In the genomic region with DNA sequence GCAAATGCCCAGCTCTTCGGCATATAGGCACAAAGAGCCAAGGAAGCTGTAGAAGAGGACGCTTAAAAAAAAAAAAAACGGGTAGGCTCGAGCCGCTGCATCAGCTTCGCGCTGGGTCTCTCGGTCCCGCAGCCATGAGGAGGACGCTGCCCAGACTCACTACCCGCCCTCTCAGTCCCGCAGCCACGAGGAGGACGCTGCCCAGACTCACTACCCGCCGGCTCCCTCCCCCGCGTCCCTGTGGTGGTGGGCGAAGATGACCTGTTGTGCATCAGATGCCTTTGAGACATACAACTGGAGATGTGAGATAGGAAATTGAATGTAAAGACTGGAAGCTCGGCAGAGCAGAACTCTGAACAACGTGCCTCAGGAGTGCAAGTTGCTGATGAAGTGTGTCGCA, we compare ENCODE assay signal across 26 cellular contexts. TPM values are rescaled to one million over a fixed set of nuclear protein-coding genes. Genes with fewer than 3 reads are reported as not detected.
DNase-seq lines count a peak whose midpoint lies in the region; ATAC-seq, FAIRE-seq and TF ChIP-seq lines count a peak whose summit lies in the region.
"Had no signal": no experiment of that assay in that cellular context is flagged by ENCODE, and none has a peak within 500 bp of the region (broad histone marks: within the 10 kb centered on the region; RNA-seq: fewer than 3 reads in every experiment).

No MANE protein-coding gene starts in this region.

- POLR2A ChIA-PET in A549 (lab: Yijun Ruan, JAX) = interaction anchor here (0.7 to 1.4 kb wide), 2 partner anchors 11 to 18 kb away, joined by 4 to 6 read pairs; a partner anchor contains a TSS

- no peaks in the 10 kb centered on the region for H3K9me3 Mint-ChIP-seq in nephron
- H3K9me3 Mint-ChIP-seq: CD14-positive monocyte had no signal

- TF ChIP-seq EP300 in A549 (IDR thresholded peaks at IDR 0.05) = no peak

- no peak for TF ChIP-seq POLR2A in A549 (IDR thresholded peaks at IDR 0.05; ENCODE audit: low read length)

- DNase-seq in A549 (ENCODE audit: low read depth in 1 of 2, low spot score in 1 of 2) (no peak), hepatocyte (ENCODE audit: low spot score) (no peak), T-helper 17 cell (no peak), cortex of kidney (lab: John Stamatoyannopoulos, UW) (no peak), activated gamma-delta T cell (lab: John Stamatoyannopoulos, UW) (no peak)
- DNase-seq: 8988T; EL; HCEC 1CT; IMR-90; NCI-H1092 treated with DMSO at 0.1 percent for 48 hours; NCI-H1436 treated with DMSO at 0.1 percent for 48 hours; NCI-H1930; NCI-H2227 treated with DMSO at 0.1 percent for 48 hours; NCI-H510A; NCI-H774; NK-92 treated with Interleukin-12 subunit alpha and Interleukin-12 subunit beta, amount 100 ng/mL, for 24 hours; SIG-M5 had no signal

- no peak for FAIRE-seq in A549 (lab: Jason Lieb, UNC)

- no peak for TF ChIP-seq RAD21 in A549 (conservative IDR thresholded peaks at IDR 0.05 in 1 of 2, IDR thresholded peaks at IDR 0.05 in 1 of 2)

- H3K4me1 ChIP-seq in A549 (peaks cover 60% of the 10 kb centered on the region), HUES6 (ENCODE audit: control insufficient read depth, insufficient read depth, low read length) (peaks cover 28% of the 10 kb centered on the region), hepatocyte (ENCODE audit: insufficient read depth) (peaks cover 18% of the 10 kb centered on the region)

- ATAC-seq in A549 = no peak
- no peak for ATAC-seq in T-helper 17 cell
- no peak for ATAC-seq in HG03432 (IDR thresholded peaks at IDR 0.05; ENCODE audit: unreplicated experiment)
- ATAC-seq: SK-N-SH treated with all-trans-retinoic acid at 6 μM for 48 hours had no signal

- H3K27ac Mint-ChIP-seq in nephron (peak overlapping the region in 2 of 3 experiments; percentile 9 to 82), T-helper 17 cell (no peak overlapping the region)
- H3K27ac Mint-ChIP-seq: B cell had no signal

- H3K36me3 ChIP-seq in HUES6 (ENCODE audit: control insufficient read depth, insufficient read depth, low read length) = peaks cover 17% of the 10 kb centered on the region
- H3K36me3 ChIP-seq in hepatocyte (replicated peaks; ENCODE audit: insufficient read depth, low read depth) = peaks cover 3% of the 10 kb centered on the region

- no peaks in the 10 kb centered on the region for H3K9me2 ChIP-seq in hepatocyte (replicated peaks; ENCODE audit: insufficient read depth)

- H3K4me3 ChIP-seq in A549 = no peak overlapping the region
- no peak overlapping the region for H3K4me3 ChIP-seq in HUES6 (ENCODE audit: low read depth, low read length)
- H3K4me3 ChIP-seq in hepatocyte = no peak overlapping the region

- H3K27ac ChIP-seq in A549 (peak overlapping the region; percentile 84 to 91; a peak in 4 of 6 replicates), HUES6 (ENCODE audit: low read depth, low read length) (peak overlapping the region; percentile 89; the same call in 1 of the 2 replicates), hepatocyte (peak overlapping the region; percentile 93)
- H3K27ac ChIP-seq: HL-60, KMS-11, RWPE1 had no signal

- H3K36me3 Mint-ChIP-seq in nephron (ENCODE audit: low read depth) (peaks cover 7% of the 10 kb centered on the region), T-helper 17 cell (ENCODE audit: low read depth) (no peaks in the 10 kb centered on the region)

- TF ChIP-seq CTCF in A549 (IDR thresholded peaks at IDR 0.05) (no peak), hepatocyte (IDR thresholded peaks at IDR 0.05; ENCODE audit: poor library complexity) (no peak), nephron (IDR thresholded peaks at IDR 0.05; ENCODE audit: unreplicated experiment in 3 of 3) (no peak)

- H4K20me1 ChIP-seq in hepatocyte (ENCODE audit: insufficient read depth, poor library complexity, severe bottlenecking) = no peaks in the 10 kb centered on the region

- H3K4me1 Mint-ChIP-seq in nephron (peaks cover 8% of the 10 kb centered on the region), T-helper 17 cell (no peaks in the 10 kb centered on the region)
- H3K4me1 Mint-ChIP-seq: B cell had no signal

- H3K9me3 ChIP-seq in A549 = no peaks in the 10 kb centered on the region
- H3K9me3 ChIP-seq in HUES6 (ENCODE audit: control insufficient read depth, insufficient read depth, low read depth, low read length) = no peaks in the 10 kb centered on the region
- no peaks in the 10 kb centered on the region for H3K9me3 ChIP-seq in hepatocyte (ENCODE audit: low read depth)
- H3K9me3 ChIP-seq in T-helper 17 cell (ENCODE audit: control insufficient read depth, low read length, poor library complexity, severe bottlenecking) = no peaks in the 10 kb centered on the region

- WGBS in A549 (ENCODE audit: missing lambda C conversion rate) = 88% methylated on average over 22 of the region's 22 CpGs
- WGBS in hepatocyte (ENCODE audit: low lambda C conversion rate, missing lambda C conversion rate) = 78% methylated on average over 22 of the region's 22 CpGs

- H3K27me3 ChIP-seq in HUES6 (ENCODE audit: control insufficient read depth, insufficient read depth, low read length) = no peaks in the 10 kb centered on the region
- H3K27me3 ChIP-seq in hepatocyte = no peaks in the 10 kb centered on the region

- H3K4me2 ChIP-seq in A549 (no peak overlapping the region), hepatocyte (no peak overlapping the region)
- H3K4me2 ChIP-seq: KMS-11 had no signal

- no peaks in the 10 kb centered on the region for H3K27me3 Mint-ChIP-seq in nephron (ENCODE audit: low read depth)
- no peaks in the 10 kb centered on the region for H3K27me3 Mint-ChIP-seq in T-helper 17 cell
- H3K27me3 Mint-ChIP-seq: B cell had no signal

- CTCF ChIA-PET in A549 (lab: Yijun Ruan, JAX) = interaction anchor here (0.6 to 17.9 kb wide), 5 partner anchors 6 to 1049 kb away, joined by 3 to 399 read pairs (median 4); a partner anchor contains a TSS

- no peak overlapping the region for H3K4me3 Mint-ChIP-seq in nephron
- H3K4me3 Mint-ChIP-seq in T-helper 17 cell = no peak overlapping the region
- H3K4me3 Mint-ChIP-seq: B cell, CD14-positive monocyte had no signal

- no peak overlapping the region for H3K9ac ChIP-seq in HUES6 (ENCODE audit: low read length)
- H3K9ac ChIP-seq: KMS-11 had no signal

- no peak overlapping the region for H2AFZ ChIP-seq in hepatocyte

- H3K79me2 ChIP-seq in hepatocyte = no peaks in the 10 kb centered on the region

TF ChIP-seq in A549, 52 proteins besides CTCF, POLR2A, EP300 and RAD21:
- TF ChIP-seq TP53 (CRISPR knock-in tag; IDR thresholded peaks at IDR 0.05) (no peak), NR3C1 (IDR thresholded peaks at IDR 0.05) (no peak), JUNB (IDR thresholded peaks at IDR 0.05) (no peak)
- TF ChIP-seq, protein P1, sequence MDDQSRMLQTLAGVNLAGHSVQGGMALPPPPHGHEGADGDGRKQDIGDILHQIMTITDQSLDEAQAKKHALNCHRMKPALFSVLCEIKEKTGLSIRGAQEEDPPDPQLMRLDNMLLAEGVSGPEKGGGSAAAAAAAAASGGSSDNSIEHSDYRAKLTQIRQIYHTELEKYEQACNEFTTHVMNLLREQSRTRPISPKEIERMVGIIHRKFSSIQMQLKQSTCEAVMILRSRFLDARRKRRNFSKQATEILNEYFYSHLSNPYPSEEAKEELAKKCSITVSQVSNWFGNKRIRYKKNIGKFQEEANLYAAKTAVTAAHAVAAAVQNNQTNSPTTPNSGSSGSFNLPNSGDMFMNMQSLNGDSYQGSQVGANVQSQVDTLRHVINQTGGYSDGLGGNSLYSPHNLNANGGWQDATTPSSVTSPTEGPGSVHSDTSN (IDR thresholded peaks at IDR 0.05) = no peak

RNA-seq across cellular contexts. Expression of a gene that starts 11.4 kb away (rescaled TPM):
- 15.3 and 16.8 TPM in 2 replicates for polyA plus RNA-seq in A549 (2011; rRNA removed)
- 42.8 and 51.9 TPM in 2 replicates for polyA plus RNA-seq in A549 (2012; cell fraction: cytosol; rRNA removed)
- 44.4 and 50.4 TPM in 2 replicates for polyA plus RNA-seq in A549 (2012; cell fraction: nucleus; rRNA removed)
- polyA plus RNA-seq in A549 (2017; fragmentation: RNase III; extraction: RNeasy Plus Mini Kit Qiagen cat#74134 plus additional on column Dnase treatment) = 20.8 to 22.1 TPM (median 21.8 TPM) in 3 replicates
- 8.9 and 9.8 TPM in 2 replicates for polyA minus RNA-seq in A549 (2011; rRNA and poly(A)+ RNA removed)
- total RNA-seq in hepatocyte = 10.8 and 14.1 TPM in 2 replicates
- polyA plus RNA-seq in hepatocyte = 11.0 and 13.8 TPM in 2 replicates
- 1 to 10 TPM; 6.7 to 8.7 TPM for total RNA-seq in T-helper 17 cell

RNA-seq across cellular contexts. Expression of a gene that starts 17.2 kb away (rescaled TPM):
- 1,913 and 2,511 TPM in 2 replicates for polyA plus RNA-seq in A549 (2011; rRNA removed)
- 2,740 and 2,946 TPM in 2 replicates for polyA plus RNA-seq in A549 (2012; cell fraction: cytosol; rRNA removed)
- 1,813 and 1,843 TPM in 2 replicates for polyA plus RNA-seq in A549 (2012; cell fraction: nucleus; rRNA removed)
- polyA plus RNA-seq in A549 (2017; fragmentation: RNase III; extraction: RNeasy Plus Mini Kit Qiagen cat#74134 plus additional on column Dnase treatment) = 1,221 to 1,293 TPM (median 1,253 TPM) in 3 replicates
- polyA minus RNA-seq in A549 (2011; rRNA and poly(A)+ RNA removed) = 2,693 and 3,241 TPM in 2 replicates
- total RNA-seq in hepatocyte = 571 and 614 TPM in 2 replicates
- 891 and 918 TPM in 2 replicates for polyA plus RNA-seq in hepatocyte
- 100 to 1,000 TPM; 140 to 144 TPM for total RNA-seq in T-helper 17 cell

RNA-seq across cellular contexts. Expression of a gene that starts 20.1 kb away (rescaled TPM):
- polyA plus RNA-seq in A549 (2011; rRNA removed) (33.3 and 40.4 TPM in 2 replicates), A549 (2017; fragmentation: RNase III; extraction: RNeasy Plus Mini Kit Qiagen cat#74134 plus additional on column Dnase treatment) (17.2 to 19.1 TPM (median 19.1 TPM) in 3 replicates), hepatocyte (9.9 and 12.9 TPM in 2 replicates)
- polyA plus RNA-seq in A549 (2012; cell fraction: cytosol; rRNA removed) = 19.4 and 20.2 TPM in 2 replicates
- polyA plus RNA-seq in A549 (2012; cell fraction: nucleus; rRNA removed) = 11.1 and 15.2 TPM in 2 replicates
- polyA minus RNA-seq in A549 (2011; rRNA and poly(A)+ RNA removed) = 16.6 and 22.1 TPM in 2 replicates
- total RNA-seq in hepatocyte (8.2 and 9.3 TPM in 2 replicates), T-helper 17 cell (10 to 100 TPM in 1 of 2 donors, 1 to 10 TPM in 1; 7.3 to 13.4 TPM)

RNA-seq across cellular contexts. Expression of a gene that starts 29.8 kb away (rescaled TPM):
- 26.2 and 45.1 TPM in 2 replicates for polyA plus RNA-seq in A549 (2011; rRNA removed)
- polyA plus RNA-seq in A549 (2012; cell fraction: cytosol; rRNA removed) = 38.3 and 43.1 TPM in 2 replicates
- 103 and 139 TPM in 2 replicates for polyA plus RNA-seq in A549 (2012; cell fraction: nucleus; rRNA removed)
- polyA plus RNA-seq in A549 (2017; fragmentation: RNase III; extraction: RNeasy Plus Mini Kit Qiagen cat#74134 plus additional on column Dnase treatment) = 31.0 to 38.6 TPM (median 31.6 TPM) in 3 replicates
- polyA minus RNA-seq in A549 (2011; rRNA and poly(A)+ RNA removed) = 20.9 and 25.3 TPM in 2 replicates
- total RNA-seq in hepatocyte = 11.1 and 11.8 TPM in 2 replicates
- polyA plus RNA-seq in hepatocyte = 14.2 and 18.8 TPM in 2 replicates
- total RNA-seq in T-helper 17 cell = 10 to 100 TPM; 80.2 to 80.7 TPM

RNA-seq across cellular contexts. Expression of a gene that starts 32.6 kb away (rescaled TPM):
- polyA plus RNA-seq in A549 (2011; rRNA removed) (58.6 and 64.5 TPM in 2 replicates), A549 (2017; fragmentation: RNase III; extraction: RNeasy Plus Mini Kit Qiagen cat#74134 plus additional on column Dnase treatment) (75.3 to 78.2 TPM (median 76.9 TPM) in 3 replicates), hepatocyte (73.7 and 78.9 TPM in 2 replicates)
- 101 and 110 TPM in 2 replicates for polyA plus RNA-seq in A549 (2012; cell fraction: cytosol; rRNA removed)
- polyA plus RNA-seq in A549 (2012; cell fraction: nucleus; rRNA removed) = 224 and 245 TPM in 2 replicates
- 155 and 161 TPM in 2 replicates for polyA minus RNA-seq in A549 (2011; rRNA and poly(A)+ RNA removed)
- total RNA-seq in hepatocyte (60.5 and 61.6 TPM in 2 replicates), T-helper 17 cell (10 to 100 TPM; 65.7 to 76.1 TPM)
